Comparison of ENCODE assay signal across 2 cellular contexts in genomic region chr19:54186934-54187381, GRCh38.
TF ChIP-seq lines count a peak whose summit lies in the region.

No MANE protein-coding gene starts in this region.

TF ChIP-seq in GM23338, 12 proteins besides CTCF, POLR2A, EP300 and RAD21:
- TF ChIP-seq ZNF114 (CRISPR knock-in tag; IDR thresholded peaks at IDR 0.05), result no peak
- TF ChIP-seq, protein P1, sequence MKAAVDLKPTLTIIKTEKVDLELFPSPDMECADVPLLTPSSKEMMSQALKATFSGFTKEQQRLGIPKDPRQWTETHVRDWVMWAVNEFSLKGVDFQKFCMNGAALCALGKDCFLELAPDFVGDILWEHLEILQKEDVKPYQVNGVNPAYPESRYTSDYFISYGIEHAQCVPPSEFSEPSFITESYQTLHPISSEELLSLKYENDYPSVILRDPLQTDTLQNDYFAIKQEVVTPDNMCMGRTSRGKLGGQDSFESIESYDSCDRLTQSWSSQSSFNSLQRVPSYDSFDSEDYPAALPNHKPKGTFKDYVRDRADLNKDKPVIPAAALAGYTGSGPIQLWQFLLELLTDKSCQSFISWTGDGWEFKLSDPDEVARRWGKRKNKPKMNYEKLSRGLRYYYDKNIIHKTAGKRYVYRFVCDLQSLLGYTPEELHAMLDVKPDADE (IDR thresholded peaks at IDR 0.05), result no peak
- TF ChIP-seq STAT1 (IDR thresholded peaks at IDR 0.05; ENCODE audit: unreplicated experiment), result no peak
- TF ChIP-seq EZH2phosphoT487 (IDR thresholded peaks at IDR 0.05; ENCODE audit: unreplicated experiment), result no peak

TF ChIP-seq in endothelial cell of umbilical vein, 7 proteins besides CTCF, POLR2A, EP300 and RAD21:
- TF ChIP-seq FOS (IDR thresholded peaks at IDR 0.05; ENCODE audit: borderline replicate concordance, insufficient read depth, low read length) (no peak), GATA2 (IDR thresholded peaks at IDR 0.05; ENCODE audit: insufficient read depth, insufficient read length, low read depth, low read length) (no peak), POLR2AphosphoS5 (IDR thresholded peaks at IDR 0.05; ENCODE audit: insufficient read depth, low read depth, low read length) (no peak), JUN (IDR thresholded peaks at IDR 0.05; ENCODE audit: borderline replicate concordance, insufficient read depth, insufficient read length, low read depth) (no peak), MAX (IDR thresholded peaks at IDR 0.05; ENCODE audit: insufficient read depth, insufficient read length) (no peak), MYC (IDR thresholded peaks at IDR 0.05; ENCODE audit: low read depth, low read length) (no peak), EZH2 (IDR thresholded peaks at IDR 0.05; ENCODE audit: borderline replicate concordance, low read depth, low read length, severe bottlenecking) (no peak)
